15 cellular contexts compared by ENCODE assay signal in genomic region chr17:82006468-82007227, GRCh38. TPM values are rescaled to one million over a fixed set of nuclear protein-coding genes. Genes with fewer than 3 reads are reported as not detected.
DNase-seq lines count a peak whose midpoint lies in the region; ATAC-seq and TF ChIP-seq lines count a peak whose summit lies in the region.
"Had no signal": no experiment of that assay in that cellular context is flagged by ENCODE, and none has a peak within 500 bp of the region (broad histone marks: within the 10 kb centered on the region; RNA-seq: fewer than 3 reads in every experiment).

No MANE protein-coding gene starts in this region.

- no peak overlapping the region for H3K4me3 ChIP-seq in heart left ventricle
- no peak overlapping the region for H3K4me3 ChIP-seq in uterus
- H3K4me3 ChIP-seq: esophagus squamous epithelium, GM23338 had no signal

- H3K9me3 ChIP-seq in heart left ventricle (no peaks in the 10 kb centered on the region), uterus (no peaks in the 10 kb centered on the region)
- H3K9me3 ChIP-seq: esophagus squamous epithelium had no signal

- H3K27me3 ChIP-seq in heart left ventricle (no peaks in the 10 kb centered on the region), uterus (no peaks in the 10 kb centered on the region)
- H3K27me3 ChIP-seq: esophagus squamous epithelium had no signal

- H3K4me1 ChIP-seq in heart left ventricle (peaks cover 0 to 48% (median 21%) of the 10 kb centered on the region in 12 donors), uterus (peaks cover 8 to 15% of the 10 kb centered on the region in 2 donors)

- DNase-seq in heart left ventricle (peak in 3 of 5 donors; percentile 51 to 73 (median 55)), Right ventricle myocardium inferior (ENCODE audit: missing footprints) (no peak), amygdala (lab: John Stamatoyannopoulos, UW) (peak in 30 of 56 donors; percentile 7 to 67 (median 40)), head of caudate nucleus (peak in 28 of 42 donors; percentile 20 to 79 (median 56)), uterus (peak; percentile 70 to 73), GM19238 (ENCODE audit: insufficient read length, low spot score) (no peak), GM10266 (ENCODE audit: extremely low spot score) (no peak)
- no peak for DNase-seq in stimulated activated CD8-positive, alpha-beta memory T cell treated with anti-CD3 and anti-CD28 coated beads, Interleukin-4, amount 100 ng/mL, for 48 hours
- DNase-seq: DMS79 treated with DMSO at 0.1 percent for 48 hours; esophagus squamous epithelium; PC-3; stimulated activated CD4-positive, alpha-beta T cell treated with anti-CD3 and anti-CD28 coated beads, Interleukin-12 subunit alpha, Interleukin-12 subunit beta, amount 100 ng/mL, for 4 hours; T-helper 2 cell had no signal

- intact Hi-C loops in heart left ventricle (cut with DNase I): no loop called here
- intact Hi-C loops in Right ventricle myocardium inferior (cut with DNase I): no loop called here
- intact Hi-C loops in head of caudate nucleus (cut with DNase I): no loop called here
- intact Hi-C loops in uterus (cut with DNase I; ENCODE audit: low total_unique reads): no loop called here

- ATAC-seq in heart left ventricle: peak in 3 of 4 donors; percentile 36 to 53 (median 38)
- no peak for ATAC-seq in Right ventricle myocardium inferior
- ATAC-seq: GM23338; natural killer cell treated with Interleukin-12 subunit alpha and Interleukin-12 subunit beta and Interleukin-15 and Interleukin-18, amount 100 ng/mL, for 72 hours; PC-3 had no signal

- TF ChIP-seq CTCF in heart left ventricle (IDR thresholded peaks at IDR 0.05) (no peak), uterus (IDR thresholded peaks at IDR 0.05) (no peak), GM10266 (IDR thresholded peaks at IDR 0.05; ENCODE audit: control insufficient read depth, insufficient read depth, low read depth, missing control alignments) (no peak)

- H3K36me3 ChIP-seq in heart left ventricle (peaks cover 0 to 5% (median 0%) of the 10 kb centered on the region in 9 donors), uterus (no peaks in the 10 kb centered on the region)

- WGBS in heart left ventricle, 4 donors: 57 to 61% (median 59%) methylated on average over 22 to 24 of the region's 24 CpGs

- no peak for TF ChIP-seq POLR2A in heart left ventricle (IDR thresholded peaks at IDR 0.05)
- no peak for TF ChIP-seq POLR2A in uterus (IDR thresholded peaks at IDR 0.05)

- H3K27ac ChIP-seq in heart left ventricle (peak overlapping the region in 3 of 12 donors; percentile 1 to 46 (median 24)), uterus (peak overlapping the region in 1 of 2 donors; percentile 7)
- H3K27ac ChIP-seq: esophagus squamous epithelium had no signal

RNA-seq across cellular contexts. Expression of gene CENPX, which starts 16.0 kb away (rescaled TPM):
- total RNA-seq in heart left ventricle (10 to 100 TPM; 16.8 to 62.0 (median 23.8) TPM), Right ventricle myocardium inferior (30.5 TPM), uterus (100 to 1,000 TPM in 1 of 4 donors, 10 to 100 TPM in 3; 26.7 to 212 (median 49.8) TPM)
- 100 to 1,000 TPM in 1 of 2 donors, 10 to 100 TPM in 1; 37.3 to 126 TPM for polyA plus RNA-seq in heart left ventricle

RNA-seq across cellular contexts. Expression of gene LRRC45, which starts 16.5 kb away (rescaled TPM):
- total RNA-seq in heart left ventricle (1 to 10 TPM; 2.9 to 7.5 (median 5.6) TPM), Right ventricle myocardium inferior (5.3 TPM), uterus (10 to 100 TPM in 1 of 4 donors, 1 to 10 TPM in 2, under 1 TPM in 1; 0.29 to 14.2 (median 5.3) TPM)
- polyA plus RNA-seq in heart left ventricle: 1 to 10 TPM; 5.1 to 8.6 TPM

RNA-seq across cellular contexts. Expression of gene RAC3, which starts 24.8 kb away (rescaled TPM):
- total RNA-seq in heart left ventricle (1 to 10 TPM in 7 of 9 donors, under 1 TPM in 2; 0.76 to 2.6 (median 1.5) TPM), Right ventricle myocardium inferior (2.2 TPM), uterus (1 to 10 TPM in 1 of 4 donors, under 1 TPM in 1, not detected in 2; 0.91 to 8.4 TPM)
- 1 to 10 TPM; 1.2 to 2.0 TPM for polyA plus RNA-seq in heart left ventricle

RNA-seq across cellular contexts. Expression of gene ASPSCR1, which starts 29.2 kb away (rescaled TPM):
- total RNA-seq in heart left ventricle: 10 to 100 TPM; 15.1 to 27.8 (median 22.5) TPM
- 10 to 100 TPM; 39.2 to 43.6 TPM for polyA plus RNA-seq in heart left ventricle
- 25.5 TPM for total RNA-seq in Right ventricle myocardium inferior
- total RNA-seq in uterus: 10 to 100 TPM in 2 of 4 donors, 1 to 10 TPM in 2; 3.5 to 34.2 (median 13.6) TPM

RNA-seq across cellular contexts. Expression of gene DCXR, which starts 30.8 kb away (rescaled TPM):
- total RNA-seq in heart left ventricle (100 to 1,000 TPM; 139 to 312 (median 185) TPM), Right ventricle myocardium inferior (175 TPM), uterus (100 to 1,000 TPM in 1 of 4 donors, 10 to 100 TPM in 3; 23.8 to 125 (median 67.5) TPM)
- 100 to 1,000 TPM; 243 to 246 TPM for polyA plus RNA-seq in heart left ventricle

Comparison
In these comparisons a context has a peak if more than half of its experiments do, and no peak if none do; other contexts are left out.
1. DNase-seq: peak in heart left ventricle (3 of 5), amygdala (30 of 56), head of caudate nucleus (28 of 42) and uterus (2 of 2); none in Right ventricle myocardium inferior (single experiment), GM19238 (single experiment), GM10266 (single experiment) and stimulated activated CD8-positive, alpha-beta memory T cell treated with anti-CD3 and anti-CD28 coated beads, Interleukin-4, amount 100 ng/mL, for 48 hours (single experiment).